ENCODE assay signal across 16 cellular contexts in genomic region chr1:160163612-160164011, GRCh38. TPM values are rescaled to one million over a fixed set of nuclear protein-coding genes. Genes with fewer than 3 reads are reported as not detected.
A peak's percentile ranks its signal among the peaks of the same experiment; 100 is the strongest.
DNase-seq lines count a peak whose midpoint lies in the region; ATAC-seq and TF ChIP-seq lines count a peak whose summit lies in the region.
"Had no signal": no experiment of that assay in that cellular context is flagged by ENCODE, and none has a peak within 500 bp of the region (broad histone marks: within the 10 kb centered on the region; RNA-seq: fewer than 3 reads in every experiment).

No MANE protein-coding gene starts in this region.

- no peak overlapping the region for H3K4me2 ChIP-seq in SK-N-SH

- H3K9me3 Mint-ChIP-seq in dendritic cell treated with granulocyte-macrophage colony-stimulating factor and Interleukin-4, amounts not matched to agents 40 ng/mL and 50 ng/mL, for 4 days = no peaks in the 10 kb centered on the region
- H3K9me3 Mint-ChIP-seq: activated CD4-positive, alpha-beta memory T cell treated with anti-CD3 and anti-CD28 coated beads, Interleukin-2, amount 10 ng/mL, durations not matched to agents 7 days and 5 days had no signal

- peaks cover 66% of the 10 kb centered on the region for H3K4me1 Mint-ChIP-seq in dendritic cell treated with granulocyte-macrophage colony-stimulating factor and Interleukin-4, amounts not matched to agents 40 ng/mL and 50 ng/mL, for 4 days (ENCODE audit: low read depth)

- H3K4me3 ChIP-seq in SK-N-SH (ENCODE audit: low read depth in 2 of 2, low read length in 1 of 2) = no peak overlapping the region
- H3K4me3 ChIP-seq: upper lobe of left lung had no signal

- H3K9me2 ChIP-seq in SK-N-SH = no peaks in the 10 kb centered on the region

- no peak overlapping the region for H3K27ac ChIP-seq in SK-N-SH (ENCODE audit: low read depth in 2 of 2, low read length in 1 of 2)
- H3K27ac ChIP-seq: upper lobe of left lung had no signal

- H3F3A ChIP-seq in SK-N-SH (replicated peaks; ENCODE audit: insufficient read depth) = no peaks in the 10 kb centered on the region

- CTCF ChIA-PET in SK-N-SH (lab: Yijun Ruan, JAX) = interaction anchor here (1.3 to 1.5 kb wide), 3 partner anchors 11 to 55 kb away, joined by 3 to 5 read pairs (median 4); no protein-coding TSS in a partner anchor

- intact Hi-C loops in dendritic cell treated with granulocyte-macrophage colony-stimulating factor and Interleukin-4, amounts not matched to agents 40 ng/mL and 50 ng/mL, for 4 days (cut with micrococcal nuclease) = loop anchor here (5.0 kb wide), 1 partner anchor 61 kb away; no protein-coding TSS in a partner anchor
- intact Hi-C loops in sciatic nerve (cut with DNase I) = no loop called here

- no peaks in the 10 kb centered on the region for H4K20me1 ChIP-seq in SK-N-SH (ENCODE audit: insufficient read depth)

- WGBS in SK-N-SH (ENCODE audit: low lambda C conversion rate) = 90% methylated on average over 1 of the region's 1 CpG

- peak overlapping the region; percentile 36 for H3K27ac Mint-ChIP-seq in dendritic cell treated with granulocyte-macrophage colony-stimulating factor and Interleukin-4, amounts not matched to agents 40 ng/mL and 50 ng/mL, for 4 days
- H3K27ac Mint-ChIP-seq: activated CD4-positive, alpha-beta memory T cell treated with anti-CD3 and anti-CD28 coated beads, Interleukin-2, amount 10 ng/mL, durations not matched to agents 7 days and 5 days had no signal

- no peak overlapping the region for H3K9ac ChIP-seq in SK-N-SH

- no peak overlapping the region for H3K4me3 Mint-ChIP-seq in dendritic cell treated with granulocyte-macrophage colony-stimulating factor and Interleukin-4, amounts not matched to agents 40 ng/mL and 50 ng/mL, for 4 days
- H3K4me3 Mint-ChIP-seq: activated CD4-positive, alpha-beta memory T cell treated with anti-CD3 and anti-CD28 coated beads, Interleukin-2, amount 10 ng/mL, durations not matched to agents 7 days and 5 days had no signal

- peaks cover 10% of the 10 kb centered on the region; the same call in 1 of the 2 replicates for H3K27me3 ChIP-seq in SK-N-SH (ENCODE audit: insufficient read depth)
- H3K27me3 ChIP-seq: upper lobe of left lung had no signal

- no peak overlapping the region for H2AFZ ChIP-seq in SK-N-SH (ENCODE audit: low read depth)

- no peak for DNase-seq in SK-N-SH
- DNase-seq in sciatic nerve (ENCODE audit: low spot score) = no peak
- DNase-seq in SK-N-DZ (ENCODE audit: low spot score) = no peak
- DNase-seq: activated CD4-positive, alpha-beta memory T cell treated with anti-CD3 and anti-CD28 coated beads, Interleukin-2, amount 10 ng/mL, durations not matched to agents 7 days and 5 days; activated gamma-delta T cell; effector CD4-positive, alpha-beta T cell; kidney; NCI-H187; NCI-H526 treated with DMSO at 0.1 percent for 48 hours; stimulated activated CD4-positive, alpha-beta T cell treated with anti-CD3 and anti-CD28 coated beads, Interleukin-2, amount 100 ng/mL, for 48 hours; T1000; upper lobe of left lung had no signal

- H3K36me3 ChIP-seq in SK-N-SH (replicated peaks in 1 of 2; ENCODE audit: control insufficient read depth in 1 of 2, insufficient read depth in 2 of 2, low read length in 1 of 2) = no peaks in the 10 kb centered on the region
- H3K36me3 ChIP-seq: upper lobe of left lung had no signal

- H3K36me3 Mint-ChIP-seq in dendritic cell treated with granulocyte-macrophage colony-stimulating factor and Interleukin-4, amounts not matched to agents 40 ng/mL and 50 ng/mL, for 4 days (ENCODE audit: low read depth) = no peaks in the 10 kb centered on the region

- H3K4me1 ChIP-seq in SK-N-SH (ENCODE audit: control insufficient read depth in 1 of 2, insufficient read depth in 2 of 2, low read depth in 1 of 2, low read length in 1 of 2) = no peaks in the 10 kb centered on the region

- no peaks in the 10 kb centered on the region for H3K9me3 ChIP-seq in SK-N-SH
- H3K9me3 ChIP-seq: upper lobe of left lung had no signal

- TF ChIP-seq EP300 in SK-N-SH (IDR thresholded peaks at IDR 0.05; ENCODE audit: borderline replicate concordance in 1 of 2, low read depth in 1 of 2, low read length in 1 of 2) = no peak

- TF ChIP-seq CTCF in SK-N-SH (IDR thresholded peaks at IDR 0.05) = peak; percentile 24; the same call in 1 of the 2 replicates

- H3K27me3 Mint-ChIP-seq in dendritic cell treated with granulocyte-macrophage colony-stimulating factor and Interleukin-4, amounts not matched to agents 40 ng/mL and 50 ng/mL, for 4 days = peaks cover 8% of the 10 kb centered on the region

- POLR2A ChIA-PET in SK-N-SH (lab: Yijun Ruan, JAX) = no interaction called here

- no peak for TF ChIP-seq RAD21 in SK-N-SH (IDR thresholded peaks at IDR 0.05; ENCODE audit: low read length)

- ATAC-seq in SK-N-SH treated with all-trans-retinoic acid at 6 μM for 48 hours = no peak
- peak; percentile 33 for ATAC-seq in sciatic nerve
- no peak for ATAC-seq in HG03460 (IDR thresholded peaks at IDR 0.05; ENCODE audit: unreplicated experiment)

- H3K79me2 ChIP-seq in SK-N-SH (ENCODE audit: insufficient read depth) = no peaks in the 10 kb centered on the region

TF ChIP-seq in SK-N-SH, 30 proteins besides CTCF, POLR2A, EP300 and RAD21:
- no peak for TF ChIP-seq TEAD4 (IDR thresholded peaks at IDR 0.05; ENCODE audit: borderline replicate concordance, insufficient read depth)
TF ChIP-seq in SK-N-SH: peak in this region for 0.

TF ChIP-seq in SK-N-SH treated with all-trans-retinoic acid at 6 μM for 48 hours, 23 proteins besides CTCF, POLR2A, EP300 and RAD21 (continues in another document):
- no peak for TF ChIP-seq ZFP30 (CRISPR knock-in tag; IDR thresholded peaks at IDR 0.05)
- no peak for TF ChIP-seq ARNTL (CRISPR knock-in tag; IDR thresholded peaks at IDR 0.05; ENCODE audit: borderline replicate concordance, low read depth)
- TF ChIP-seq POU6F1 (CRISPR knock-in tag; IDR thresholded peaks at IDR 0.05; ENCODE audit: borderline replicate concordance, low read depth) = no peak
- no peak for TF ChIP-seq ZNF565 (CRISPR knock-in tag; conservative IDR thresholded peaks at IDR 0.05; ENCODE audit: low read depth)
- no peak for TF ChIP-seq CSRNP3 (CRISPR knock-in tag; IDR thresholded peaks at IDR 0.05)
- TF ChIP-seq OSR1 (CRISPR knock-in tag; IDR thresholded peaks at IDR 0.05) = no peak
- TF ChIP-seq TOX (CRISPR knock-in tag; IDR thresholded peaks at IDR 0.05; ENCODE audit: borderline replicate concordance) = no peak

RNA-seq across cellular contexts. Expression of gene ATP1A4, which starts 12.2 kb away (rescaled TPM):
- polyA plus RNA-seq in SK-N-SH (2012; rRNA removed) = not detected in 2 replicates
- polyA plus RNA-seq in SK-N-SH (2012; cell fraction: cytosol; rRNA removed) = not detected in 2 replicates
- 0.02 TPM in 2 replicates for polyA plus RNA-seq in SK-N-SH (2012; cell fraction: nucleus; rRNA removed)
- 1.2 TPM for total RNA-seq in sciatic nerve
- not detected in 2 replicates for polyA plus RNA-seq in SK-N-DZ (2014; cell fraction: cytosol; rRNA removed)
- not detected in 2 replicates for polyA plus RNA-seq in SK-N-DZ (2014; cell fraction: nucleus; rRNA removed)
- total RNA-seq: A673 had no signal

RNA-seq across cellular contexts. Expression of gene CASQ1, which starts 26.8 kb away (rescaled TPM):
- polyA plus RNA-seq in SK-N-SH (2012; rRNA removed) = 0.08 and 0.18 TPM in 2 replicates
- 0.06 and 0.10 TPM in 2 replicates for polyA plus RNA-seq in SK-N-SH (2012; cell fraction: cytosol; rRNA removed)
- polyA plus RNA-seq in SK-N-SH (2012; cell fraction: nucleus; rRNA removed) = 0.10 and 0.11 TPM in 2 replicates
- 1.1 TPM for total RNA-seq in sciatic nerve
- 0.85 and 1.6 TPM in 2 replicates for polyA plus RNA-seq in SK-N-DZ (2014; cell fraction: cytosol; rRNA removed)
- 0.23 TPM in 1 of 2 replicates, not detected in the other for polyA plus RNA-seq in SK-N-DZ (2014; cell fraction: nucleus; rRNA removed)
- total RNA-seq: A673 had no signal

RNA-seq across cellular contexts. Expression of gene PEA15, which starts 41.6 kb away (rescaled TPM):
- polyA plus RNA-seq in SK-N-SH (2012; rRNA removed) = 322 and 382 TPM in 2 replicates
- 313 and 411 TPM in 2 replicates for polyA plus RNA-seq in SK-N-SH (2012; cell fraction: cytosol; rRNA removed)
- 176 and 239 TPM in 2 replicates for polyA plus RNA-seq in SK-N-SH (2012; cell fraction: nucleus; rRNA removed)
- total RNA-seq in sciatic nerve = 324 TPM
- 38.9 and 43.6 TPM in 2 replicates for polyA plus RNA-seq in SK-N-DZ (2014; cell fraction: cytosol; rRNA removed)
- polyA plus RNA-seq in SK-N-DZ (2014; cell fraction: nucleus; rRNA removed) = 34.1 and 35.2 TPM in 2 replicates

RNA-seq across cellular contexts. Expression of gene ATP1A2, which starts 48.1 kb away (rescaled TPM):
- polyA plus RNA-seq in SK-N-SH (2012; rRNA removed) = 0.07 and 0.10 TPM in 2 replicates
- polyA plus RNA-seq in SK-N-SH (2012; cell fraction: cytosol; rRNA removed) = 0.01 TPM in 1 of 2 replicates, not detected in the other
- 0.06 and 0.07 TPM in 2 replicates for polyA plus RNA-seq in SK-N-SH (2012; cell fraction: nucleus; rRNA removed)
- total RNA-seq in sciatic nerve = 136 TPM
- 0.03 TPM in 1 of 2 replicates, not detected in the other for polyA plus RNA-seq in SK-N-DZ (2014; cell fraction: cytosol; rRNA removed)
- polyA plus RNA-seq in SK-N-DZ (2014; cell fraction: nucleus; rRNA removed) = not detected in 2 replicates
- total RNA-seq: A673; activated CD4-positive, alpha-beta memory T cell treated with anti-CD3 and anti-CD28 coated beads, Interleukin-2, amount 10 ng/mL, durations not matched to agents 7 days and 5 days had no signal
